Comparison of ENCODE assay signal across 8 cellular contexts in the genomic region with DNA sequence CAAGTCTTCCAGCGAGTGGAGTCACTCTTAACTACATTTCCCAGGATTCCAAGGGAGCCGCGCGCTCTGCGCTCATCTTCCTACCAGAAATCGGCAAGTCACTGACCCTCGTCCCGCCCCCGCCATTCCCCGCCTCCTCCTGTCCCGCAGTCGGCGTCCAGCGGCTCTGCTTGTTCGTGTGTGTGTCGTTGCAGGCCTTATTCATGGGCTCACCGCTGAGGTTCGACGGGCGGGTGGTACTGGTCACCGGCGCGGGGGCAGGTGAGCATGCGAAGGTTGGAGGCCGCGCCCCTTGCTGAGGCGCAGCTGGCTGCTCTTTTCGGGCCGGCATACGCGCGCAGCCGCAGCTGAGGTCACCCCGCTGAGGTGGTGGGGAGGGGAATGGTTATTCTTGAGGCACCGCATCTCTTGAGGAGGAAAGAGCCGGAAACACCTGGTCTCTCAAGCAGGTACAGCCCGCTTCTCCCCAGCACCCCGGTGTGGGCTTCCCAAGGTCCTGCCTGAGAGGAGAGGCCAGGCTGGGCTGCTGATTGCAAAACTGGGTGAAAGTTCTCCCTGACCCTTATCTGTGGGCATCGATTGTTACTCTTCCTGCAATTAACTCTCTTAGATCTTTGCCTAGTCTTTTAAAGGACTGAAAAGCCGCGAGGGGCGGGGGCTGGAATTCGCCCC. TPM values are rescaled to one million over a fixed set of nuclear protein-coding genes. Genes with fewer than 3 reads are reported as not detected.
A peak's percentile ranks its signal among the peaks of the same experiment; 100 is the strongest.
DNase-seq lines count a peak whose midpoint lies in the region; FAIRE-seq and TF ChIP-seq lines count a peak whose summit lies in the region.

A gene with protein sequence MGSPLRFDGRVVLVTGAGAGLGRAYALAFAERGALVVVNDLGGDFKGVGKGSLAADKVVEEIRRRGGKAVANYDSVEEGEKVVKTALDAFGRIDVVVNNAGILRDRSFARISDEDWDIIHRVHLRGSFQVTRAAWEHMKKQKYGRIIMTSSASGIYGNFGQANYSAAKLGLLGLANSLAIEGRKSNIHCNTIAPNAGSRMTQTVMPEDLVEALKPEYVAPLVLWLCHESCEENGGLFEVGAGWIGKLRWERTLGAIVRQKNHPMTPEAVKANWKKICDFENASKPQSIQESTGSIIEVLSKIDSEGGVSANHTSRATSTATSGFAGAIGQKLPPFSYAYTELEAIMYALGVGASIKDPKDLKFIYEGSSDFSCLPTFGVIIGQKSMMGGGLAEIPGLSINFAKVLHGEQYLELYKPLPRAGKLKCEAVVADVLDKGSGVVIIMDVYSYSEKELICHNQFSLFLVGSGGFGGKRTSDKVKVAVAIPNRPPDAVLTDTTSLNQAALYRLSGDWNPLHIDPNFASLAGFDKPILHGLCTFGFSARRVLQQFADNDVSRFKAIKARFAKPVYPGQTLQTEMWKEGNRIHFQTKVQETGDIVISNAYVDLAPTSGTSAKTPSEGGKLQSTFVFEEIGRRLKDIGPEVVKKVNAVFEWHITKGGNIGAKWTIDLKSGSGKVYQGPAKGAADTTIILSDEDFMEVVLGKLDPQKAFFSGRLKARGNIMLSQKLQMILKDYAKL (plus strand): TSS at position 125 of the 672 bp plus-strand sequence. CDS start 79 bp downstream, at position 204.

- H3F3A ChIP-seq in Loucy (ENCODE audit: low read depth) (no peaks in the 10 kb centered on the region), neural cell (ENCODE audit: insufficient read depth, low read length, poor library complexity, severe bottlenecking) (no peaks in the 10 kb centered on the region)

- H3K79me2 ChIP-seq in Loucy (ENCODE audit: insufficient read depth, low read length) (peaks cover 10% of the 10 kb centered on the region; the same call in 1 of the 2 replicates), neural cell (replicated peaks; ENCODE audit: insufficient read depth, low read length) (peaks cover 8% of the 10 kb centered on the region)

- peak within 1 kb of the TSS; percentile 76 for H3K4me2 ChIP-seq in Loucy (ENCODE audit: low read depth, low read length, poor library complexity, severe bottlenecking)
- peak within 1 kb of the TSS; percentile 81 for H3K4me2 ChIP-seq in neural cell (ENCODE audit: low read length)

- no peak for TF ChIP-seq RAD21 in neural cell (conservative IDR thresholded peaks at IDR 0.05)

- H2AFZ ChIP-seq in Loucy (ENCODE audit: low read length) (peak within 1 kb of the TSS; percentile 86), neural cell (ENCODE audit: low read depth, low read length) (peak within 1 kb of the TSS; percentile 97)

- DNase-seq in ELF-1 (ENCODE audit: low read depth, low spot score) (peak; percentile 92), H54 (ENCODE audit: insufficient read length, low spot score) (peak; percentile 73), SHP77 treated with DMSO at 0.1 percent for 48 hours (lab: John Stamatoyannopoulos, UW) (peak; percentile 68), fibroblast of villous mesenchyme (ENCODE audit: low read depth) (peak; percentile 88), stomach (peak; percentile 92)
- peak; percentile 91 for DNase-seq in activated effector memory CD4-positive, alpha-beta T cell treated with anti-CD3 and anti-CD28 coated beads, Interleukin-2, amount 50 U/mL, for 16 hours

- peak within 1 kb of the TSS; percentile 77 for H3K27ac ChIP-seq in neural cell (ENCODE audit: low read length)
- H3K27ac ChIP-seq in stomach: peak within 1 kb of the TSS; percentile 74 to 95 (median 93)

- no peaks in the 10 kb centered on the region for H3K9me2 ChIP-seq in Loucy (replicated peaks; ENCODE audit: low read depth, low read length)
- no peaks in the 10 kb centered on the region for H3K9me2 ChIP-seq in neural cell (ENCODE audit: insufficient read depth, low read length)

- WGBS in stomach, 5 donors: 0% methylated on average over 39 to 43 of the region's 43 CpGs

- no peak for TF ChIP-seq EP300 in neural cell (conservative IDR thresholded peaks at IDR 0.05; ENCODE audit: poor library complexity, severe bottlenecking)
- TF ChIP-seq EP300 in stomach (IDR thresholded peaks at IDR 0.05): no peak

- H3K9me3 ChIP-seq in Loucy (ENCODE audit: insufficient read depth, low read depth, low read length) (no peaks in the 10 kb centered on the region), neural cell (ENCODE audit: low read length) (no peaks in the 10 kb centered on the region), stomach (peaks cover 0 to 6% (median 0%) of the 10 kb centered on the region in 4 donors)

- intact Hi-C loops in stomach (cut with DNase I; ENCODE audit: low total_unique reads): no loop called here

- peaks cover 13% of the 10 kb centered on the region for H3K4me1 ChIP-seq in Loucy (ENCODE audit: insufficient read depth, low read length, poor library complexity, severe bottlenecking)
- H3K4me1 ChIP-seq in stomach: peaks cover 6 to 28% (median 19%) of the 10 kb centered on the region in 4 donors

- no peaks in the 10 kb centered on the region for H4K20me1 ChIP-seq in Loucy (ENCODE audit: insufficient read depth, low read length, poor library complexity, severe bottlenecking)
- no peaks in the 10 kb centered on the region for H4K20me1 ChIP-seq in neural cell (ENCODE audit: insufficient read depth)

- H3K36me3 ChIP-seq in Loucy (ENCODE audit: insufficient read depth, low read length): no peaks in the 10 kb centered on the region
- no peaks in the 10 kb centered on the region for H3K36me3 ChIP-seq in neural cell (ENCODE audit: insufficient read depth, low read length)
- H3K36me3 ChIP-seq in stomach: peaks cover 0 to 13% (median 8%) of the 10 kb centered on the region in 4 donors

- no peak for TF ChIP-seq CTCF in Loucy (conservative IDR thresholded peaks at IDR 0.05; ENCODE audit: low read length)
- no peak for TF ChIP-seq CTCF in fibroblast of villous mesenchyme (IDR thresholded peaks at IDR 0.05; ENCODE audit: insufficient read depth, low read depth, low read length)
- no peak for TF ChIP-seq CTCF in neural cell (IDR thresholded peaks at IDR 0.05; ENCODE audit: poor library complexity, severe bottlenecking)
- no peak for TF ChIP-seq CTCF in stomach (IDR thresholded peaks at IDR 0.05)

- TF ChIP-seq POLR2A in H54 (IDR thresholded peaks at IDR 0.05; ENCODE audit: low read depth, low read length) (peak; percentile 63), stomach (IDR thresholded peaks at IDR 0.05) (peak in 1 of 4 donors; percentile 37)

- H3K27me3 ChIP-seq in Loucy (ENCODE audit: insufficient read depth, low read length, poor library complexity, severe bottlenecking) (no peaks in the 10 kb centered on the region), neural cell (ENCODE audit: insufficient read depth, low read depth, low read length) (no peaks in the 10 kb centered on the region), stomach (no peaks in the 10 kb centered on the region)

- H3K9ac ChIP-seq in Loucy (ENCODE audit: low read depth, low read length, poor library complexity, severe bottlenecking) (peak within 1 kb of the TSS; percentile 62), neural cell (ENCODE audit: low read length) (peak within 1 kb of the TSS; percentile 90)

- H3K4me3 ChIP-seq in Loucy (ENCODE audit: low read length, poor library complexity, severe bottlenecking) (peak within 1 kb of the TSS; percentile 80), fibroblast of villous mesenchyme (ENCODE audit: low read depth, low read length) (peak within 1 kb of the TSS; percentile 84), neural cell (ENCODE audit: low read length) (peak within 1 kb of the TSS; percentile 87), stomach (peak within 1 kb of the TSS; percentile 60 to 90 (median 68))

- peak; percentile 38 for FAIRE-seq in H54 (lab: Jason Lieb, UNC)

TF ChIP-seq in neural cell, 6 proteins besides CTCF, POLR2A, EP300 and RAD21:
- TF ChIP-seq, protein P1, sequence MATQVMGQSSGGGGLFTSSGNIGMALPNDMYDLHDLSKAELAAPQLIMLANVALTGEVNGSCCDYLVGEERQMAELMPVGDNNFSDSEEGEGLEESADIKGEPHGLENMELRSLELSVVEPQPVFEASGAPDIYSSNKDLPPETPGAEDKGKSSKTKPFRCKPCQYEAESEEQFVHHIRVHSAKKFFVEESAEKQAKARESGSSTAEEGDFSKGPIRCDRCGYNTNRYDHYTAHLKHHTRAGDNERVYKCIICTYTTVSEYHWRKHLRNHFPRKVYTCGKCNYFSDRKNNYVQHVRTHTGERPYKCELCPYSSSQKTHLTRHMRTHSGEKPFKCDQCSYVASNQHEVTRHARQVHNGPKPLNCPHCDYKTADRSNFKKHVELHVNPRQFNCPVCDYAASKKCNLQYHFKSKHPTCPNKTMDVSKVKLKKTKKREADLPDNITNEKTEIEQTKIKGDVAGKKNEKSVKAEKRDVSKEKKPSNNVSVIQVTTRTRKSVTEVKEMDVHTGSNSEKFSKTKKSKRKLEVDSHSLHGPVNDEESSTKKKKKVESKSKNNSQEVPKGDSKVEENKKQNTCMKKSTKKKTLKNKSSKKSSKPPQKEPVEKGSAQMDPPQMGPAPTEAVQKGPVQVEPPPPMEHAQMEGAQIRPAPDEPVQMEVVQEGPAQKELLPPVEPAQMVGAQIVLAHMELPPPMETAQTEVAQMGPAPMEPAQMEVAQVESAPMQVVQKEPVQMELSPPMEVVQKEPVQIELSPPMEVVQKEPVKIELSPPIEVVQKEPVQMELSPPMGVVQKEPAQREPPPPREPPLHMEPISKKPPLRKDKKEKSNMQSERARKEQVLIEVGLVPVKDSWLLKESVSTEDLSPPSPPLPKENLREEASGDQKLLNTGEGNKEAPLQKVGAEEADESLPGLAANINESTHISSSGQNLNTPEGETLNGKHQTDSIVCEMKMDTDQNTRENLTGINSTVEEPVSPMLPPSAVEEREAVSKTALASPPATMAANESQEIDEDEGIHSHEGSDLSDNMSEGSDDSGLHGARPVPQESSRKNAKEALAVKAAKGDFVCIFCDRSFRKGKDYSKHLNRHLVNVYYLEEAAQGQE (IDR thresholded peaks at IDR 0.05; ENCODE audit: borderline replicate concordance): no peak
- TF ChIP-seq MXI1 (conservative IDR thresholded peaks at IDR 0.05; ENCODE audit: poor library complexity, severe bottlenecking): peak; percentile 84
- no peak for TF ChIP-seq EZH2 (IDR thresholded peaks at IDR 0.05; ENCODE audit: borderline replicate concordance, insufficient read depth, low read length, poor library complexity, severe bottlenecking)
- TF ChIP-seq POLR2AphosphoS5 (IDR thresholded peaks at IDR 0.05): peak; percentile 82
- peak; percentile 30 for TF ChIP-seq SMC3 (conservative IDR thresholded peaks at IDR 0.05; ENCODE audit: poor library complexity)
- peak; percentile 53 for TF ChIP-seq TAF1 (IDR thresholded peaks at IDR 0.05; ENCODE audit: low read depth)

RNA-seq across cellular contexts. Expression of the gene that starts here (rescaled TPM):
- 128 and 183 TPM in 2 replicates for total RNA-seq in fibroblast of villous mesenchyme
- polyA plus RNA-seq in neural cell: 197 and 244 TPM in 2 replicates
- 176 TPM in 2 replicates for polyA minus RNA-seq in neural cell
- total RNA-seq in stomach: 100 to 1,000 TPM in 3 of 5 donors, 10 to 100 TPM in 2; 64.3 to 274 (median 161) TPM
- polyA plus RNA-seq in stomach: 100 to 1,000 TPM; 165 to 183 (median 179) TPM

Comparison
In these comparisons a context has a peak if more than half of its experiments do, and no peak if none do; other contexts are left out.
1. Peak in every context shown above with its lines: DNase-seq, H3K4me3 ChIP-seq and H3K27ac ChIP-seq.